ENCODE assay signal across 8 cellular contexts in the genomic region with DNA sequence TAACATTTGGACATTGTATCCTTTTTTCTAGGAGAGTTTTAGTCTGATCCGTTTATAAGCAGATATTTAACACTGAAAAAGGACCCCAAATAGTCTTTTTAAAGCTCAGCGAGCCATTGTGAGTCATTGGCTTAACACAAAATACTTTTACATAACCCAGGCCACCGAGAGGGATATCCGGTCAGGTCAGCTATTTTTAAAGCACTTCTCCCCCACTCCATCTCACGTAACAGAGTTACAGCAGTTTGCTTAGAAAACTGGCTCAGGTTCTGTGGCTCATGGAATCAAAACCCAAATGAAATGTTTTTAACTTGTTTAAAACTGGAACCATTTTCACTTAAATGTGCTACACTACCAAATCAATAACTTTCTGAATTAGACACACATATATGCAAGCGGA. TPM values are rescaled to one million over a fixed set of nuclear protein-coding genes. Genes with fewer than 3 reads are reported as not detected.
DNase-seq lines count a peak whose midpoint lies in the region; ATAC-seq and TF ChIP-seq lines count a peak whose summit lies in the region.

No MANE protein-coding gene starts in this region.

- no peak for TF ChIP-seq EP300 in esophagus muscularis mucosa (IDR thresholded peaks at IDR 0.05)

- no peak for TF ChIP-seq CTCF in esophagus muscularis mucosa (IDR thresholded peaks at IDR 0.05)

- WGBS in esophagus muscularis mucosa: 48% methylated on average over 6 of the region's 6 CpGs

- H3K27me3 ChIP-seq in esophagus muscularis mucosa: no peaks in the 10 kb centered on the region
- H3K27me3 ChIP-seq in skeletal muscle tissue (ENCODE audit: control insufficient read depth in 3 of 3, insufficient read depth in 3 of 3, low read length in 3 of 3): no peaks in the 10 kb centered on the region

- ATAC-seq in GM19463 (IDR thresholded peaks at IDR 0.05; ENCODE audit: unreplicated experiment) (peak; percentile 67), HG03565 (IDR thresholded peaks at IDR 0.05; ENCODE audit: unreplicated experiment) (peak; percentile 71), GM21367 (IDR thresholded peaks at IDR 0.05; ENCODE audit: unreplicated experiment) (no peak)

- peak; percentile 34 for DNase-seq in esophagus muscularis mucosa (ENCODE audit: extremely low spot score)
- no peak for DNase-seq in AG20443 (ENCODE audit: low spot score)
- no peak for DNase-seq in posterior vena cava (ENCODE audit: low spot score)
- no peak for DNase-seq in activated effector memory CD4-positive, alpha-beta T cell treated with anti-CD3 and anti-CD28 coated beads, Interleukin-2, amount 50 U/mL, for 16 hours

- H3K9me3 ChIP-seq in esophagus muscularis mucosa (peaks cover 0 to 4% (median 0%) of the 10 kb centered on the region in 4 donors), skeletal muscle tissue (ENCODE audit: control insufficient read depth in 3 of 3, low read length in 3 of 3) (no peaks in the 10 kb centered on the region)

- H3K36me3 ChIP-seq in esophagus muscularis mucosa (no peaks in the 10 kb centered on the region), skeletal muscle tissue (ENCODE audit: control insufficient read depth in 3 of 3, insufficient read depth in 3 of 3, low read length in 3 of 3) (no peaks in the 10 kb centered on the region)

- H3K4me1 ChIP-seq in esophagus muscularis mucosa: peaks cover 0 to 7% (median 0%) of the 10 kb centered on the region in 4 donors
- H3K4me1 ChIP-seq in skeletal muscle tissue (ENCODE audit: control insufficient read depth in 3 of 3, insufficient read depth in 3 of 3, low read length in 3 of 3): peaks cover 28 to 50% (median 45%) of the 10 kb centered on the region in 3 donors

- H3K4me3 ChIP-seq in esophagus muscularis mucosa: no peak overlapping the region
- peak overlapping the region in 1 of 3 donors; percentile 3 for H3K4me3 ChIP-seq in skeletal muscle tissue (ENCODE audit: low read length in 3 of 3)

- intact Hi-C loops in esophagus muscularis mucosa (cut with DNase I): no loop called here
- intact Hi-C loops in posterior vena cava (cut with DNase I): no loop called here

- TF ChIP-seq POLR2A in esophagus muscularis mucosa (IDR thresholded peaks at IDR 0.05; ENCODE audit: low read depth): no peak

- H3K27ac ChIP-seq in esophagus muscularis mucosa (replicated peaks in 1 of 4): no peak overlapping the region
- H3K27ac ChIP-seq in skeletal muscle tissue (ENCODE audit: low read depth, low read length): peak overlapping the region; percentile 91

- peak overlapping the region; percentile 16 to 76 (median 40) for H3K9ac ChIP-seq in skeletal muscle tissue (ENCODE audit: low read depth in 1 of 3, low read length in 3 of 3)

RNA-seq across cellular contexts. Expression of a gene that starts 23.9 kb away (rescaled TPM):
- 10 to 100 TPM in 1 of 4 donors, 1 to 10 TPM in 3; 1.9 to 10.8 (median 4.3) TPM for total RNA-seq in esophagus muscularis mucosa
- total RNA-seq in skeletal muscle tissue: under 0.01 TPM
- under 1 TPM; 0.42 to 0.76 TPM for total RNA-seq in posterior vena cava

RNA-seq across cellular contexts. Expression of a gene that starts 24.3 kb away (rescaled TPM):
- total RNA-seq in esophagus muscularis mucosa (1 to 10 TPM; 3.6 to 9.6 (median 6.1) TPM), skeletal muscle tissue (under 0.01 TPM), posterior vena cava (1 to 10 TPM in 1 of 2 donors, under 1 TPM in 1; 0.93 to 3.0 TPM)
